In genomic region chrX:43910772-43911171, GRCh38 we compare ENCODE assay signal across 3 cellular contexts. TPM values are rescaled to one million over a fixed set of nuclear protein-coding genes. Genes with fewer than 3 reads are reported as not detected.
"Had no signal": no experiment of that assay in that cellular context is flagged by ENCODE, and none has a peak within 500 bp of the region (broad histone marks: within the 10 kb centered on the region; RNA-seq: fewer than 3 reads in every experiment).

No MANE protein-coding gene starts in this region.

RNA-seq across cellular contexts. Expression of gene MAOB, which starts 28.5 kb away (rescaled TPM):
- total RNA-seq: lung microvascular endothelial cell; myocyte; naive thymus-derived CD4-positive, alpha-beta T cell had no signal
- polyA plus RNA-seq: naive thymus-derived CD4-positive, alpha-beta T cell had no signal
